26 cellular contexts compared by ENCODE assay signal in genomic region chr4:66330125-66330524, GRCh38.
"Had no signal": no experiment of that assay in that cellular context is flagged by ENCODE, and none has a peak within 500 bp of the region (broad histone marks: within the 10 kb centered on the region; RNA-seq: fewer than 3 reads in every experiment).

No MANE protein-coding gene starts in this region.

- H3K27me3 Mint-ChIP-seq: activated CD4-positive, alpha-beta memory T cell treated with anti-CD3 and anti-CD28 coated beads, Interleukin-2, amount 10 ng/mL, durations not matched to agents 7 days and 5 days; activated CD4-positive, alpha-beta T cell treated with anti-CD3 and anti-CD28 coated beads for 36 hours; activated naive CD8-positive, alpha-beta T cell; activated T-helper 17 cell treated with anti-CD3 and anti-CD28 coated beads, Interleukin-2, amount 50 U/mL, for 72 hours; central memory CD8-positive, alpha-beta T cell; T-cell had no signal

- H3K27me3 ChIP-seq: body of pancreas had no signal

- H3K9me3 ChIP-seq: body of pancreas had no signal

- DNase-seq: activated CD4-positive, alpha-beta memory T cell treated with anti-CD3 and anti-CD28 coated beads, Interleukin-2, amount 10 ng/mL, durations not matched to agents 7 days and 5 days; activated CD4-positive, alpha-beta T cell treated with anti-CD3 and anti-CD28 coated beads for 36 hours; activated CD4-positive, alpha-beta T cell treated with anti-CD3 and anti-CD28 coated beads, Interleukin-2, amount 50 U/mL, for 1 hour; activated gamma-delta T cell; activated naive CD4-positive, alpha-beta T cell treated with anti-CD3 and anti-CD28 coated beads for 36 hours; activated T-cell treated with anti-CD3 and anti-CD28 coated beads for 4 hours; activated T-cell treated with anti-CD3 and anti-CD28 coated beads, Interleukin-2, amount 50 U/mL, for 48 hours; amygdala; body of pancreas; Kasumi-1; KBM-7; NCI-H1092; NCI-H1417; NCI-H1930; NCI-H2107; NCI-H2171 treated with DMSO at 0.1 percent for 48 hours; NCI-H226; NCI-H526 treated with DMSO at 0.1 percent for 48 hours; RPMI8226; T-cell; T-helper 2 cell; WERI-Rb-1 had no signal

- H3K9me3 Mint-ChIP-seq: activated naive CD4-positive, alpha-beta T cell treated with anti-CD3 and anti-CD28 coated beads for 36 hours had no signal

- H3K4me3 Mint-ChIP-seq: activated CD4-positive, alpha-beta memory T cell treated with anti-CD3 and anti-CD28 coated beads, Interleukin-2, amount 10 ng/mL, durations not matched to agents 7 days and 5 days; activated CD4-positive, alpha-beta T cell treated with anti-CD3 and anti-CD28 coated beads for 36 hours; activated naive CD4-positive, alpha-beta T cell treated with anti-CD3 and anti-CD28 coated beads for 36 hours; activated naive CD8-positive, alpha-beta T cell; activated T-helper 17 cell treated with anti-CD3 and anti-CD28 coated beads, Interleukin-2, amount 50 U/mL, for 72 hours; central memory CD8-positive, alpha-beta T cell; T-cell had no signal

- H3K36me3 ChIP-seq: WERI-Rb-1 had no signal

- H3K27ac ChIP-seq: body of pancreas, SK-N-MC, WERI-Rb-1 had no signal

- H3K4me1 ChIP-seq: body of pancreas had no signal

- H3K27ac Mint-ChIP-seq: activated CD4-positive, alpha-beta memory T cell treated with anti-CD3 and anti-CD28 coated beads, Interleukin-2, amount 10 ng/mL, durations not matched to agents 7 days and 5 days; activated CD4-positive, alpha-beta T cell treated with anti-CD3 and anti-CD28 coated beads for 36 hours; activated naive CD4-positive, alpha-beta T cell treated with anti-CD3 and anti-CD28 coated beads for 36 hours; activated naive CD8-positive, alpha-beta T cell; activated T-helper 17 cell treated with anti-CD3 and anti-CD28 coated beads, Interleukin-2, amount 50 U/mL, for 72 hours; T-cell had no signal

- H3K4me3 ChIP-seq: body of pancreas, SK-N-MC had no signal

- H3K36me3 Mint-ChIP-seq: activated naive CD8-positive, alpha-beta T cell; T-cell had no signal

- H3K4me1 Mint-ChIP-seq: activated CD4-positive, alpha-beta memory T cell treated with anti-CD3 and anti-CD28 coated beads, Interleukin-2, amount 10 ng/mL, durations not matched to agents 7 days and 5 days; activated CD4-positive, alpha-beta T cell treated with anti-CD3 and anti-CD28 coated beads for 36 hours; activated T-helper 17 cell treated with anti-CD3 and anti-CD28 coated beads, Interleukin-2, amount 50 U/mL, for 72 hours; central memory CD8-positive, alpha-beta T cell; T-cell had no signal
